Comparison of ENCODE assay signal across 15 cellular contexts in genomic region chr1:155183775-155184221, GRCh38. TPM values are rescaled to one million over a fixed set of nuclear protein-coding genes. Genes with fewer than 3 reads are reported as not detected.
"Had no signal": no experiment of that assay in that cellular context is flagged by ENCODE, and none has a peak within 500 bp of the region (broad histone marks: within the 10 kb centered on the region; RNA-seq: fewer than 3 reads in every experiment).

No MANE protein-coding gene starts in this region.

- FAIRE-seq: astrocyte, colon, urothelium cell line had no signal

- H3K27ac Mint-ChIP-seq: activated CD4-positive, alpha-beta memory T cell treated with anti-CD3 and anti-CD28 coated beads, Interleukin-2, amount 10 ng/mL, durations not matched to agents 7 days and 5 days; activated naive CD8-positive, alpha-beta T cell treated with anti-CD3 and anti-CD28 coated beads, Interleukin-2, amount 50 U/mL, for 24 hours; activated T-cell treated with anti-CD3 and anti-CD28 coated beads, Interleukin-2, amount 50 U/mL, for 72 hours had no signal

- H3K4me3 ChIP-seq: cardiac muscle cell, gastrocnemius medialis, thyroid gland had no signal

- H3K4me3 Mint-ChIP-seq: activated CD4-positive, alpha-beta memory T cell treated with anti-CD3 and anti-CD28 coated beads, Interleukin-2, amount 10 ng/mL, durations not matched to agents 7 days and 5 days; activated naive CD8-positive, alpha-beta T cell treated with anti-CD3 and anti-CD28 coated beads, Interleukin-2, amount 50 U/mL, for 24 hours; activated T-cell treated with anti-CD3 and anti-CD28 coated beads, Interleukin-2, amount 50 U/mL, for 72 hours; nephron had no signal

- ATAC-seq: activated naive CD8-positive, alpha-beta T cell treated with anti-CD3 and anti-CD28 coated beads, Interleukin-2, amount 50 U/mL, for 24 hours; activated T-cell treated with anti-CD3 and anti-CD28 coated beads, Interleukin-2, amount 50 U/mL, for 72 hours; gastrocnemius medialis had no signal

- H3K27me3 Mint-ChIP-seq: activated CD4-positive, alpha-beta memory T cell treated with anti-CD3 and anti-CD28 coated beads, Interleukin-2, amount 10 ng/mL, durations not matched to agents 7 days and 5 days; activated naive CD8-positive, alpha-beta T cell treated with anti-CD3 and anti-CD28 coated beads, Interleukin-2, amount 50 U/mL, for 24 hours had no signal

- H3K27me3 ChIP-seq: cardiac muscle cell, gastrocnemius medialis, thyroid gland had no signal

- H3K9me3 ChIP-seq: gastrocnemius medialis, thyroid gland had no signal

- H3K27ac ChIP-seq: cardiac muscle cell, gastrocnemius medialis, thyroid gland had no signal

- H3K9me3 Mint-ChIP-seq: activated CD4-positive, alpha-beta memory T cell treated with anti-CD3 and anti-CD28 coated beads, Interleukin-2, amount 10 ng/mL, durations not matched to agents 7 days and 5 days; activated naive CD8-positive, alpha-beta T cell treated with anti-CD3 and anti-CD28 coated beads, Interleukin-2, amount 50 U/mL, for 24 hours; activated T-cell treated with anti-CD3 and anti-CD28 coated beads, Interleukin-2, amount 50 U/mL, for 72 hours had no signal

- H3K36me3 ChIP-seq: cardiac muscle cell, gastrocnemius medialis, thyroid gland had no signal

- DNase-seq: activated CD4-positive, alpha-beta memory T cell treated with anti-CD3 and anti-CD28 coated beads, Interleukin-2, amount 10 ng/mL, durations not matched to agents 7 days and 5 days; activated CD4-positive, alpha-beta T cell treated with anti-CD3 and anti-CD28 coated beads for 1 hour; activated gamma-delta T cell treated with Interleukin-2 at 50 U/mL for 16 hours; activated naive CD8-positive, alpha-beta T cell treated with anti-CD3 and anti-CD28 coated beads, Interleukin-2, amount 50 U/mL, for 24 hours; activated T-cell treated with anti-CD3 and anti-CD28 coated beads, Interleukin-2, amount 50 U/mL, for 72 hours; effector CD4-positive, alpha-beta T cell; gastrocnemius medialis; mesenchymal stem cell; stimulated activated CD4-positive, alpha-beta T cell treated with anti-CD3 and anti-CD28 coated beads, Interleukin-4, amount 100 ng/mL, for 1 hour; thyroid gland had no signal

RNA-seq across cellular contexts. Expression of gene TRIM46, which starts 10.1 kb away (rescaled TPM):
- total RNA-seq: gastrocnemius medialis had no signal
